In genomic region chr18:43949291-43949690, GRCh38 we compare ENCODE assay signal across 30 cellular contexts.
"Had no signal": no experiment of that assay in that cellular context is flagged by ENCODE, and none has a peak within 500 bp of the region (broad histone marks: within the 10 kb centered on the region; RNA-seq: fewer than 3 reads in every experiment).

No MANE protein-coding gene starts in this region.

- ATAC-seq: naive thymus-derived CD8-positive, alpha-beta T cell; natural killer cell treated with Interleukin-12 subunit alpha and Interleukin-12 subunit beta and Interleukin-15 and Interleukin-18, amount 100 ng/mL, for 72 hours; pancreas; right cardiac atrium; sciatic nerve; stimulated activated memory B cell treated with anti-CD40 and anti-IgM and Interleukin-4, amounts not matched to agents 10 μg/mL and 1 μg/mL and 100 μg/mL, for 72 hours; stimulated activated naive CD8-positive, alpha-beta T cell treated with anti-CD3 and anti-CD28 coated beads, Interleukin-15, amount 100 ng/mL, for 72 hours; stimulated activated naive CD8-positive, alpha-beta T cell treated with anti-CD3 and anti-CD28 coated beads, Interleukin-15, Interleukin-2, amounts not matched to agents 100 U/mL and 50 U/mL, for 24 hours; upper lobe of right lung had no signal

- DNase-seq: naive B cell; naive thymus-derived CD8-positive, alpha-beta T cell; nephron progenitor cell; nucleus accumbens; pancreas; right cardiac atrium; small intestine; spleen; stimulated activated CD4-positive, alpha-beta T cell treated with anti-CD3 and anti-CD28 coated beads, Interleukin-12 subunit alpha, Interleukin-12 subunit beta, amount 100 ng/mL, for 4 hours; stimulated activated CD4-positive, alpha-beta T cell treated with anti-CD3 and anti-CD28 coated beads, Interleukin-1b, Interleukin-23, amount 100 ng/mL, for 48 hours; stimulated activated CD4-positive, alpha-beta T cell treated with anti-CD3 and anti-CD28 coated beads, Interleukin-4, amount 100 ng/mL, for 1 hour; stimulated activated CD4-positive, alpha-beta T cell treated with anti-CD3 and anti-CD28 coated beads, Interleukin-4, amount 100 ng/mL, for 4 hours; stimulated activated CD8-positive, alpha-beta memory T cell treated with anti-CD3 and anti-CD28 coated beads, Interleukin-4, amount 100 ng/mL, for 48 hours; stimulated activated naive CD4-positive, alpha-beta T cell; stimulated activated naive CD8-positive, alpha-beta T cell treated with anti-CD3 and anti-CD28 coated beads, Interleukin-15, amount 100 ng/mL, for 72 hours; stimulated activated naive CD8-positive, alpha-beta T cell treated with anti-CD3 and anti-CD28 coated beads, Interleukin-15, Interleukin-2, amounts not matched to agents 100 U/mL and 50 U/mL, for 24 hours; substantia nigra; testis; tibial artery; transverse colon; upper lobe of right lung; uterus had no signal

- H3K4me1 ChIP-seq: pancreas, prostate gland, spleen, suprapubic skin, testis, tibial artery, transverse colon, upper lobe of right lung, uterus had no signal

- H3K4me3 ChIP-seq: pancreas, prostate gland, spleen, suprapubic skin, testis, tibial artery, transverse colon, upper lobe of right lung, uterus had no signal

- H3K27ac Mint-ChIP-seq: naive B cell; naive thymus-derived CD8-positive, alpha-beta T cell; natural killer cell treated with Interleukin-12 subunit alpha and Interleukin-12 subunit beta and Interleukin-15 and Interleukin-18, amount 100 ng/mL, for 72 hours; nephron progenitor cell; stimulated activated memory B cell treated with anti-CD40 and anti-IgM and Interleukin-4, amounts not matched to agents 10 μg/mL and 1 μg/mL and 100 μg/mL, for 72 hours; stimulated activated naive CD8-positive, alpha-beta T cell treated with anti-CD3 and anti-CD28 coated beads, Interleukin-15, amount 100 ng/mL, for 72 hours; type B pancreatic cell had no signal

- H3K36me3 ChIP-seq: neutrophil, pancreas, prostate gland, spleen, suprapubic skin, tibial artery, transverse colon, upper lobe of right lung, uterus had no signal

- H3K4me3 Mint-ChIP-seq: naive B cell; naive thymus-derived CD8-positive, alpha-beta T cell; natural killer cell treated with Interleukin-12 subunit alpha and Interleukin-12 subunit beta and Interleukin-15 and Interleukin-18, amount 100 ng/mL, for 72 hours; nephron progenitor cell; neural crest cell; stimulated activated memory B cell treated with anti-CD40 and anti-IgM and Interleukin-4, amounts not matched to agents 10 μg/mL and 1 μg/mL and 100 μg/mL, for 72 hours; stimulated activated naive CD8-positive, alpha-beta T cell treated with anti-CD3 and anti-CD28 coated beads, Interleukin-15, amount 100 ng/mL, for 72 hours; type B pancreatic cell had no signal

- H3K9me3 Mint-ChIP-seq: stimulated activated memory B cell treated with anti-CD40 and anti-IgM and Interleukin-4, amounts not matched to agents 10 μg/mL and 1 μg/mL and 100 μg/mL, for 72 hours had no signal

- H3K4me1 Mint-ChIP-seq: naive B cell; nephron progenitor cell; neural crest cell; stimulated activated memory B cell treated with anti-CD40 and anti-IgM and Interleukin-4, amounts not matched to agents 10 μg/mL and 1 μg/mL and 100 μg/mL, for 72 hours; stimulated activated naive CD8-positive, alpha-beta T cell treated with anti-CD3 and anti-CD28 coated beads, Interleukin-15, amount 100 ng/mL, for 72 hours had no signal

- H3K27ac ChIP-seq: neutrophil, pancreas, prostate gland, spleen, suprapubic skin, testis, tibial artery, transverse colon, upper lobe of right lung, uterus had no signal

- H3K27me3 ChIP-seq: neutrophil, pancreas, spleen, suprapubic skin, testis, tibial artery, transverse colon, upper lobe of right lung, uterus had no signal

- H3K27me3 Mint-ChIP-seq: naive thymus-derived CD8-positive, alpha-beta T cell; natural killer cell treated with Interleukin-12 subunit alpha and Interleukin-12 subunit beta and Interleukin-15 and Interleukin-18, amount 100 ng/mL, for 72 hours; stimulated activated memory B cell treated with anti-CD40 and anti-IgM and Interleukin-4, amounts not matched to agents 10 μg/mL and 1 μg/mL and 100 μg/mL, for 72 hours; stimulated activated naive CD8-positive, alpha-beta T cell treated with anti-CD3 and anti-CD28 coated beads, Interleukin-15, amount 100 ng/mL, for 72 hours; type B pancreatic cell had no signal

- H3K9me3 ChIP-seq: neutrophil, pancreas, prostate gland, suprapubic skin, testis, tibial artery, transverse colon, upper lobe of right lung, uterus had no signal
